In genomic region chr3:23333633-23334032, GRCh38 we compare ENCODE assay signal across 31 cellular contexts.
"Had no signal": no experiment of that assay in that cellular context is flagged by ENCODE, and none has a peak within 500 bp of the region (broad histone marks: within the 10 kb centered on the region; RNA-seq: fewer than 3 reads in every experiment).

No MANE protein-coding gene starts in this region.

- H3K27ac Mint-ChIP-seq: immature natural killer cell; mesothelial cell of epicardium; natural killer cell treated with Interleukin-12 subunit alpha and Interleukin-12 subunit beta and Interleukin-15 and Interleukin-18, amount 100 ng/mL, for 72 hours had no signal

- H3K4me1 ChIP-seq: gastroesophageal sphincter, prostate gland, thyroid gland, vagina had no signal

- ATAC-seq: esophagus mucosa; gastroesophageal sphincter; left lobe of liver; mucosa of descending colon; natural killer cell treated with Interleukin-12 subunit alpha and Interleukin-12 subunit beta and Interleukin-15 and Interleukin-18, amount 100 ng/mL, for 72 hours; sciatic nerve had no signal

- H3K27me3 ChIP-seq: dorsolateral prefrontal cortex, gastroesophageal sphincter, neutrophil, right atrium auricular region, stomach, thyroid gland, vagina had no signal

- H3K27ac ChIP-seq: dorsolateral prefrontal cortex, epithelial cell of prostate, gastroesophageal sphincter, neutrophil, prostate gland, right atrium auricular region, stomach, thyroid gland, vagina had no signal

- DNase-seq: dorsolateral prefrontal cortex; effector CD4-positive, alpha-beta T cell; foreskin fibroblast; glutamatergic neuron; hypothalamus; immature natural killer cell; islet precursor cell; mesenchymal stem cell; mucosa of descending colon; naive B cell; stimulated activated CD4-positive, alpha-beta T cell treated with anti-CD3 and anti-CD28 coated beads, Interleukin-12 subunit alpha, Interleukin-12 subunit beta, amount 100 ng/mL, for 4 hours; stimulated activated CD4-positive, alpha-beta T cell treated with anti-CD3 and anti-CD28 coated beads, Interleukin-1b, Interleukin-23, amount 100 ng/mL, for 48 hours; stimulated activated CD4-positive, alpha-beta T cell treated with anti-CD3 and anti-CD28 coated beads, Interleukin-4, amount 100 ng/mL, for 1 hour; stimulated activated CD8-positive, alpha-beta memory T cell treated with anti-CD3 and anti-CD28 coated beads, Interleukin-4, amount 100 ng/mL, for 48 hours; stimulated activated naive CD4-positive, alpha-beta T cell treated with Interleukin-2 at 50 U/mL for 16 hours; stomach; thyroid gland; trophoblast cell had no signal

- FAIRE-seq: colon had no signal

- H3K36me3 Mint-ChIP-seq: immature natural killer cell; mesothelial cell of epicardium; natural killer cell treated with Interleukin-12 subunit alpha and Interleukin-12 subunit beta and Interleukin-15 and Interleukin-18, amount 100 ng/mL, for 72 hours had no signal

- H3K27me3 Mint-ChIP-seq: naive B cell had no signal

- H3K4me3 Mint-ChIP-seq: immature natural killer cell; mesothelial cell of epicardium; naive B cell; natural killer cell treated with Interleukin-12 subunit alpha and Interleukin-12 subunit beta and Interleukin-15 and Interleukin-18, amount 100 ng/mL, for 72 hours; neural crest cell had no signal

- H3K4me1 Mint-ChIP-seq: immature natural killer cell, mesothelial cell of epicardium had no signal

- H3K9me3 Mint-ChIP-seq: mesothelial cell of epicardium; naive B cell; natural killer cell treated with Interleukin-12 subunit alpha and Interleukin-12 subunit beta and Interleukin-15 and Interleukin-18, amount 100 ng/mL, for 72 hours; neural crest cell had no signal
